8 cellular contexts compared by ENCODE assay signal in the genomic region with DNA sequence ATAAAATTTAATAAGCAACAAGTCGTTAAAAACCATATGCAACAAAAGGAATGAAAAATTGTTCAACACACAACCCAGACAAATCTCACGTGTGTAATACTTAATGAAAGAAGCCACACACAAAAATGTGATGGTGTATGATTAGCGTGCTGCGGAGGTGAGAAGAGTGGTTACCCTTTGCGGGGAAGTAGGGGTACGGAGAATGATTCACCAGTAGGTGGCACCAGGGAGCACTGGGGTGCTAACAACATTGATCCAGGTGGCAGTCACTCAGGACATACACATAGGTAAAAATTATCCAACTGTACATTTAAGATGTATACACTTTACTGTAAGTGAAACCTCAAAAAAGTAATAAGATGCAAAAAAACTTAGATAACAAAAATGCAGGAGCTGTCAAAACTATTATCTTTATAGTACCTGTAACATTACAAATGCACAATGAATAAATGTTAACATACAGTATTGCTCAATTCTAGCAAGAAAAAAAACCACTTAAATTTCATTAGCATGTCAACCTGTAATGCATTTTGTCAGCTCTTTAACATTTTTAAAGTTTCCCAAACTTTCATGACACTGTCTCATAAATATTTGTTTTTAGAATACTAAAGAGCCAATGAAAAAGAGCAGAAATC.
DNase-seq lines count a peak whose midpoint lies in the region; ATAC-seq and TF ChIP-seq lines count a peak whose summit lies in the region.

No MANE protein-coding gene starts in this region.

- TF ChIP-seq CTCF in foreskin fibroblast (IDR thresholded peaks at IDR 0.05; ENCODE audit: low read depth, low read length): peak; percentile 66

- ATAC-seq in GM19397 (IDR thresholded peaks at IDR 0.05; ENCODE audit: unreplicated experiment): no peak
- no peak for ATAC-seq in HG03095 (IDR thresholded peaks at IDR 0.05; ENCODE audit: unreplicated experiment)

- no peak overlapping the region for H3K4me3 ChIP-seq in foreskin fibroblast (ENCODE audit: low read depth in 1 of 2, low read length in 2 of 2)

- DNase-seq in CD1c-positive myeloid dendritic cell (ENCODE audit: extremely low spot score): peak; percentile 51
- peak; percentile 47 for DNase-seq in KBM-7
- DNase-seq in activated T-cell treated with anti-CD3 and anti-CD28 coated beads for 1 hour (ENCODE audit: low read depth): peak; percentile 38
- peak in 1 of 2 donors; percentile 26 for DNase-seq in foreskin fibroblast
- DNase-seq in stimulated activated CD4-positive, alpha-beta T cell treated with anti-CD3 and anti-CD28 coated beads, Interleukin-2, amount 100 ng/mL, for 24 hours: peak; percentile 67 to 69
- no peak for DNase-seq in cortex of kidney (lab: John Stamatoyannopoulos, UW)

- in situ Hi-C loops in KBM-7 (cut with MboI; ENCODE audit: low pct_unique_long_range_greater_than_20kb, low sequenced_read_pairs): no loop called here
